In the genomic region with DNA sequence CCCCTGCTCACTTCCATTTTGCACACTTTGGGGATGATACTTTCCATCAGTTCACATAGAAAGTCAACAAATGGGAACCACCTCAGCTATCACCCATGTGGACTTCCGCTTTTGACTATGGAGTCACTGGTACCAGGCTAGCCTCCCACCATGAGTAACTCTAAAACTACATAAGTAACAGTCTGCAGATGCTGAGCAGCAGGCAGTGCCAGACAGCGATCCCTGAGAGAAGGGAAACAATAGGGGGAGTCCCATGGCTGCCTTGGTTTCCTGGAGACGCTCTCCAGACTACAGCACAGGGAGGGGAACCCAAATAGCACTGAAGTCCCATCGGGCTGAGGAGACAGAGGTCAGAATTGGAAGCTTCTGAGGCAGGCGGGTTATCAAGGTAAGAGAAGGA, we compare ENCODE assay signal across 20 cellular contexts. TPM values are rescaled to one million over a fixed set of nuclear protein-coding genes. Genes with fewer than 3 reads are reported as not detected.
"Had no signal": no experiment of that assay in that cellular context is flagged by ENCODE, and none has a peak within 500 bp of the region (broad histone marks: within the 10 kb centered on the region; RNA-seq: fewer than 3 reads in every experiment).

No MANE protein-coding gene starts in this region.

- H3K27me3 ChIP-seq: brain microvascular endothelial cell, cardiac muscle cell had no signal

- H2AFZ ChIP-seq: PC-9 had no signal

- H3K4me3 ChIP-seq: cardiac muscle cell, PC-9 had no signal

- DNase-seq: activated CD4-positive, alpha-beta memory T cell treated with anti-CD3 and anti-CD28 coated beads for 36 hours; activated CD4-positive, alpha-beta T cell treated with anti-CD3 and anti-CD28 coated beads for 48 hours; activated CD8-positive, alpha-beta memory T cell treated with anti-CD3 and anti-CD28 coated beads for 24 hours; activated naive CD4-positive, alpha-beta T cell treated with anti-CD3 and anti-CD28 coated beads, Interleukin-2, amount 50 U/mL, for 16 hours; activated T-cell treated with anti-CD3 and anti-CD28 coated beads, Interleukin-2, amount 50 U/mL, for 4 hours; amniotic stem cell; brain microvascular endothelial cell; MM.1S; NCI-H1105 treated with DMSO at 0.1 percent for 48 hours; NCI-H1436 treated with DMSO at 0.1 percent for 48 hours; NCI-H187; NCI-H2081; NCI-H510A treated with DMSO at 0.1 percent for 48 hours; PC-9; SHP77 treated with DMSO at 0.1 percent for 48 hours had no signal

- H3K36me3 ChIP-seq: brain microvascular endothelial cell, cardiac muscle cell had no signal

- H3K4me2 ChIP-seq: PC-9 had no signal

- H3K27ac Mint-ChIP-seq: activated CD4-positive, alpha-beta memory T cell treated with anti-CD3 and anti-CD28 coated beads for 36 hours; T-helper 1 cell treated with Interleukin-12 subunit alpha and Interleukin-12 subunit beta and Interleukin-4 antibody, amounts not matched to agents 30 μg/mL and 1 μg/mL, for 36 hours had no signal

- H3K4me3 Mint-ChIP-seq: activated CD4-positive, alpha-beta memory T cell treated with anti-CD3 and anti-CD28 coated beads for 36 hours; activated T-cell treated with anti-CD3 and anti-CD28 coated beads, Interleukin-2, amount 50 U/mL, for 4 hours; T-helper 1 cell treated with Interleukin-12 subunit alpha and Interleukin-12 subunit beta and Interleukin-4 antibody, amounts not matched to agents 30 μg/mL and 1 μg/mL, for 36 hours had no signal

- ATAC-seq: activated CD4-positive, CD25-positive, alpha-beta regulatory T cell treated with anti-CD3 and anti-CD28 coated beads, Interleukin-2, amount 50 U/mL, for 24 hours; activated T-cell treated with anti-CD3 and anti-CD28 coated beads, Interleukin-2, amount 50 U/mL, for 4 hours had no signal

- H3K27ac ChIP-seq: brain microvascular endothelial cell, cardiac muscle cell, PC-9 had no signal

RNA-seq across cellular contexts. Expression of a gene that starts 2.8 kb away (rescaled TPM):
- total RNA-seq: activated CD4-positive, alpha-beta memory T cell treated with anti-CD3 and anti-CD28 coated beads for 36 hours; activated T-cell treated with anti-CD3 and anti-CD28 coated beads, Interleukin-2, amount 50 U/mL, for 4 hours; astrocyte; cardiac muscle cell; SK-MEL-5 had no signal
- polyA plus RNA-seq: cardiac muscle cell had no signal

RNA-seq across cellular contexts. Expression of a gene that starts 12.7 kb away (rescaled TPM):
- total RNA-seq: activated CD4-positive, alpha-beta memory T cell treated with anti-CD3 and anti-CD28 coated beads for 36 hours; astrocyte; cardiac muscle cell; SK-MEL-5 had no signal
- polyA plus RNA-seq: cardiac muscle cell had no signal

RNA-seq across cellular contexts. Expression of a gene that starts 38.4 kb away (rescaled TPM):
- total RNA-seq: activated CD4-positive, alpha-beta memory T cell treated with anti-CD3 and anti-CD28 coated beads for 36 hours; astrocyte; cardiac muscle cell; PC-9 had no signal

RNA-seq across cellular contexts. Expression of a gene that starts 42.2 kb away (rescaled TPM):
- total RNA-seq: astrocyte, cardiac muscle cell had no signal
- polyA plus RNA-seq: cardiac muscle cell had no signal

RNA-seq across cellular contexts. Expression of a gene that starts 50.1 kb away (rescaled TPM):
- total RNA-seq: astrocyte, cardiac muscle cell, PC-9, SK-MEL-5 had no signal
- polyA plus RNA-seq: cardiac muscle cell had no signal
